Comparison of ENCODE assay signal across 21 cellular contexts in genomic region chr12:129110575-129110974, GRCh38.
DNase-seq lines count a peak whose midpoint lies in the region; ATAC-seq, FAIRE-seq and TF ChIP-seq lines count a peak whose summit lies in the region.
"Had no signal": no experiment of that assay in that cellular context is flagged by ENCODE, and none has a peak within 500 bp of the region (broad histone marks: within the 10 kb centered on the region; RNA-seq: fewer than 3 reads in every experiment).

No MANE protein-coding gene starts in this region.

- no peak overlapping the region for H3K27ac Mint-ChIP-seq in endodermal cell
- no peak overlapping the region for H3K27ac Mint-ChIP-seq in activated CD8-positive, alpha-beta memory T cell treated with anti-CD3 and anti-CD28 coated beads, Interleukin-2, amount 10 ng/mL, durations not matched to agents 7 days and 5 days
- H3K27ac Mint-ChIP-seq: B cell; CD4-positive, alpha-beta T cell; CD8-positive, alpha-beta T cell had no signal

- H3K27me3 ChIP-seq in K562 (ENCODE audit: control insufficient read depth in 2 of 2, insufficient read depth in 2 of 2, low read length in 2 of 2): peaks cover 0 to 1% of the 10 kb centered on the region in 2 experiments; a peak in 1 of 5 replicates
- H3K27me3 ChIP-seq in endodermal cell (ENCODE audit: control insufficient read depth, insufficient read depth, low read length, poor library complexity, severe bottlenecking): no peaks in the 10 kb centered on the region
- H3K27me3 ChIP-seq in aorta (ENCODE audit: control insufficient read depth in 1 of 2, insufficient read depth in 2 of 2, low read length in 1 of 2): no peaks in the 10 kb centered on the region
- H3K27me3 ChIP-seq in dorsolateral prefrontal cortex: peaks cover 0 to 8% (median 0%) of the 10 kb centered on the region in 45 donors
- H3K27me3 ChIP-seq: BLaER1 treated with 17β-estradiol and CSF1 and Interleukin-3, amounts not matched to agents 10 nM and 100 nM had no signal

- H3K4me2 ChIP-seq in K562 (ENCODE audit: insufficient read depth, low read length): peak overlapping the region; percentile 78
- H3K4me2 ChIP-seq: A549; BLaER1 treated with 17β-estradiol and CSF1 and Interleukin-3, amounts not matched to agents 10 nM and 100 nM had no signal

- no TSS peak for BruUV-seq in K562 (replicated peaks; lab: Mats Ljungman, UMichigan)

- intact Hi-C loops in K562 (cut with micrococcal nuclease): no loop called here
- intact Hi-C loops in aorta (cut with DNase I): no loop called here
- intact Hi-C loops in dorsolateral prefrontal cortex (cut with DNase I): no loop called here

- H3K9ac ChIP-seq in K562 (ENCODE audit: insufficient read depth in 1 of 2, low read depth in 2 of 2, low read length in 2 of 2) (peak overlapping the region; percentile 87 to 92; a peak in 3 of 4 replicates), endodermal cell (ENCODE audit: extremely low read depth, low read length, poor library complexity, severe bottlenecking) (no peak overlapping the region)
- H3K9ac ChIP-seq: BLaER1 treated with 17β-estradiol and CSF1 and Interleukin-3, amounts not matched to agents 10 nM and 100 nM had no signal

- H4K20me1 ChIP-seq in K562 (replicated peaks; ENCODE audit: control insufficient read depth, insufficient read depth, low read length): no peaks in the 10 kb centered on the region; the same call in 1 of the 2 replicates
- H4K20me1 ChIP-seq: BLaER1 treated with 17β-estradiol and CSF1 and Interleukin-3, amounts not matched to agents 10 nM and 100 nM had no signal

- TF ChIP-seq CTCF in K562 (IDR thresholded peaks at IDR 0.05 in 2 of 3, conservative IDR thresholded peaks at IDR 0.05 in 1 of 3; ENCODE audit: insufficient read depth in 2 of 3, low read depth in 1 of 3, low read length in 3 of 3) (no peak), endodermal cell (conservative IDR thresholded peaks at IDR 0.05) (no peak), dorsolateral prefrontal cortex (IDR thresholded peaks at IDR 0.05 in 54 of 56, conservative IDR thresholded peaks at IDR 0.05 in 2 of 56; ENCODE audit: low read depth in 1 of 56, partially characterized antibody in 56 of 56) (no peak)

- POLR2A ChIA-PET in K562 (lab: Yijun Ruan, JAX): interaction anchor here (1.2 kb wide), 1 partner anchor 9 kb away, joined by 3 read pairs; no protein-coding TSS in a partner anchor

- no peak for FAIRE-seq in K562 (lab: Jason Lieb, UNC)
- FAIRE-seq: A549, D721Med, G401.6, GM12891, GM19239 had no signal

- in situ Hi-C loops in K562 (cut with MboI): no loop called here

- no peak for TF ChIP-seq RAD21 in K562 (CRISPR knock-in tag; conservative IDR thresholded peaks at IDR 0.05 in 1 of 2, IDR thresholded peaks at IDR 0.05 in 1 of 2)

- CTCF ChIA-PET in K562 (lab: Yijun Ruan, JAX; ENCODE audit: low intra/inter-chr PET ratio): no interaction called here
- CTCF ChIA-PET in activated CD8-positive, alpha-beta memory T cell treated with anti-CD3 and anti-CD28 coated beads, Interleukin-2, amount 10 ng/mL, durations not matched to agents 7 days and 5 days (lab: Charles Lee): no interaction called here

- peaks cover 18% of the 10 kb centered on the region for H3K79me2 ChIP-seq in K562 (ENCODE audit: control insufficient read depth, insufficient read depth, low read length)

- H3K4me1 ChIP-seq in K562 (replicated peaks in 1 of 2; ENCODE audit: control insufficient read depth in 2 of 2, insufficient read depth in 2 of 2, low read length in 2 of 2) (peaks cover 0 to 7% of the 10 kb centered on the region in 2 experiments; a peak in 2 of 5 replicates), endodermal cell (ENCODE audit: control insufficient read depth, insufficient read depth, low read length) (no peaks in the 10 kb centered on the region), aorta (ENCODE audit: control insufficient read depth in 1 of 2, insufficient read depth in 2 of 2, low read length in 2 of 2) (no peaks in the 10 kb centered on the region)
- H3K4me1 ChIP-seq: A549; BLaER1 treated with 17β-estradiol and CSF1 and Interleukin-3, amounts not matched to agents 10 nM and 100 nM; Caco-2 had no signal

- H3K27ac ChIP-seq in K562 (ENCODE audit: extremely low read depth, low read depth, low read length): no peak overlapping the region
- no peak overlapping the region for H3K27ac ChIP-seq in endodermal cell (ENCODE audit: low read depth, low read length)
- no peak overlapping the region for H3K27ac ChIP-seq in aorta (ENCODE audit: low read depth in 1 of 2, low read length in 2 of 2)
- H3K27ac ChIP-seq in dorsolateral prefrontal cortex: no peak overlapping the region
- H3K27ac ChIP-seq: 22Rv1; A549; BLaER1 treated with 17β-estradiol and CSF1 and Interleukin-3, amounts not matched to agents 10 nM and 100 nM; C4-2B had no signal

- ATAC-seq in K562 (peak; percentile 20), aorta (ENCODE audit: low FRiP score) (peak; percentile 41)
- ATAC-seq in activated CD8-positive, alpha-beta memory T cell treated with anti-CD3 and anti-CD28 coated beads, Interleukin-2, amount 10 ng/mL, durations not matched to agents 7 days and 5 days: no peak
- ATAC-seq: A549; CD8-positive, alpha-beta T cell had no signal

- H3K9me1 ChIP-seq in K562 (ENCODE audit: control insufficient read depth, insufficient read depth, low read length): no peaks in the 10 kb centered on the region

- no peak overlapping the region for H2AFZ ChIP-seq in K562 (ENCODE audit: low read depth, low read length)

- peaks cover 4% of the 10 kb centered on the region for H3K4me1 Mint-ChIP-seq in endodermal cell
- no peaks in the 10 kb centered on the region for H3K4me1 Mint-ChIP-seq in activated CD8-positive, alpha-beta memory T cell treated with anti-CD3 and anti-CD28 coated beads, Interleukin-2, amount 10 ng/mL, durations not matched to agents 7 days and 5 days
- H3K4me1 Mint-ChIP-seq: B cell had no signal

- TF ChIP-seq EP300 in K562 (IDR thresholded peaks at IDR 0.05; ENCODE audit: low read length): no peak

- peak overlapping the region; percentile 65 for H3K4me3 ChIP-seq in K562
- no peak overlapping the region for H3K4me3 ChIP-seq in endodermal cell (ENCODE audit: low read length)
- H3K4me3 ChIP-seq in aorta (ENCODE audit: low read length in 2 of 2): no peak overlapping the region
- H3K4me3 ChIP-seq in dorsolateral prefrontal cortex: no peak overlapping the region
- H3K4me3 ChIP-seq: A549; BLaER1 treated with 17β-estradiol and CSF1 and Interleukin-3, amounts not matched to agents 10 nM and 100 nM had no signal

- H3K9me3 ChIP-seq in K562 (replicated peaks; ENCODE audit: control insufficient read depth, insufficient read depth, low read depth, low read length) (no peaks in the 10 kb centered on the region), endodermal cell (ENCODE audit: control insufficient read depth, low read length) (peaks cover 7% of the 10 kb centered on the region), aorta (ENCODE audit: control insufficient read depth, low read length) (peaks cover 4% of the 10 kb centered on the region)
- H3K9me3 ChIP-seq: A549, Caco-2 had no signal

- no peak for DNase-seq in K562 (ENCODE audit: extremely low read depth in 1 of 4, low spot score in 3 of 4)
- peak; percentile 24 for DNase-seq in endodermal cell
- no peak for DNase-seq in aorta
- no peak for DNase-seq in dorsolateral prefrontal cortex
- DNase-seq in activated CD8-positive, alpha-beta memory T cell treated with anti-CD3 and anti-CD28 coated beads, Interleukin-2, amount 10 ng/mL, durations not matched to agents 7 days and 5 days: no peak
- DNase-seq: AML-193; Caco-2; Calu3; CD4-positive, alpha-beta T cell; CD8-positive, alpha-beta T cell; DMS79 treated with DMSO at 0.1 percent for 48 hours; GF-D8 had no signal

- no peak overlapping the region for H3K4me3 Mint-ChIP-seq in endodermal cell
- no peak overlapping the region for H3K4me3 Mint-ChIP-seq in activated CD8-positive, alpha-beta memory T cell treated with anti-CD3 and anti-CD28 coated beads, Interleukin-2, amount 10 ng/mL, durations not matched to agents 7 days and 5 days
- H3K4me3 Mint-ChIP-seq: B cell; CD4-positive, alpha-beta T cell; CD8-positive, alpha-beta T cell had no signal

- 34% methylated on average over 8 of the region's 8 CpGs for WGBS in K562 (ENCODE audit: insufficient coverage, low coverage, missing lambda C conversion rate)
- 78 to 94% methylated on average over 4 to 8 of the region's 8 CpGs for WGBS in endodermal cell (ENCODE audit: insufficient coverage in 1 of 2, insufficient read length in 1 of 2), 2 experiments
- WGBS in aorta, 2 donors: 82 to 88% methylated on average over 8 of the region's 8 CpGs

- H3K36me3 ChIP-seq in K562 (ENCODE audit: control insufficient read depth, insufficient read depth, low read length) (peaks cover 25% of the 10 kb centered on the region; the same call in 2 of the 3 replicates), endodermal cell (ENCODE audit: control insufficient read depth, insufficient read depth, low read length) (no peaks in the 10 kb centered on the region), aorta (ENCODE audit: control insufficient read depth in 1 of 2, insufficient read depth in 2 of 2, low read length in 1 of 2) (no peaks in the 10 kb centered on the region)
- H3K36me3 ChIP-seq: BLaER1 treated with 17β-estradiol and CSF1 and Interleukin-3, amounts not matched to agents 10 nM and 100 nM had no signal

- no peak for TF ChIP-seq POLR2A in K562 (conservative IDR thresholded peaks at IDR 0.05)

- peaks cover 9% of the 10 kb centered on the region for H3K9me3 Mint-ChIP-seq in endodermal cell
- peaks cover 9% of the 10 kb centered on the region for H3K9me3 Mint-ChIP-seq in activated CD8-positive, alpha-beta memory T cell treated with anti-CD3 and anti-CD28 coated beads, Interleukin-2, amount 10 ng/mL, durations not matched to agents 7 days and 5 days (ENCODE audit: low read depth)

- peaks cover 9% of the 10 kb centered on the region for H3K36me3 Mint-ChIP-seq in endodermal cell (ENCODE audit: low read depth)
- no peaks in the 10 kb centered on the region for H3K36me3 Mint-ChIP-seq in activated CD8-positive, alpha-beta memory T cell treated with anti-CD3 and anti-CD28 coated beads, Interleukin-2, amount 10 ng/mL, durations not matched to agents 7 days and 5 days
- H3K36me3 Mint-ChIP-seq: CD8-positive, alpha-beta T cell had no signal

- no peaks in the 10 kb centered on the region for H3K27me3 Mint-ChIP-seq in endodermal cell (ENCODE audit: insufficient read depth)
- H3K27me3 Mint-ChIP-seq in activated CD8-positive, alpha-beta memory T cell treated with anti-CD3 and anti-CD28 coated beads, Interleukin-2, amount 10 ng/mL, durations not matched to agents 7 days and 5 days: no peaks in the 10 kb centered on the region

TF ChIP-seq in K562, 482 proteins besides CTCF, POLR2A, EP300 and RAD21 (continues in another document):
- 0 out of 2 replicates have a peak, but pooled peaks have one; percentile 30 for TF ChIP-seq POLR2G (IDR thresholded peaks at IDR 0.05; ENCODE audit: low read depth, low read length)
- TF ChIP-seq, protein P1, sequence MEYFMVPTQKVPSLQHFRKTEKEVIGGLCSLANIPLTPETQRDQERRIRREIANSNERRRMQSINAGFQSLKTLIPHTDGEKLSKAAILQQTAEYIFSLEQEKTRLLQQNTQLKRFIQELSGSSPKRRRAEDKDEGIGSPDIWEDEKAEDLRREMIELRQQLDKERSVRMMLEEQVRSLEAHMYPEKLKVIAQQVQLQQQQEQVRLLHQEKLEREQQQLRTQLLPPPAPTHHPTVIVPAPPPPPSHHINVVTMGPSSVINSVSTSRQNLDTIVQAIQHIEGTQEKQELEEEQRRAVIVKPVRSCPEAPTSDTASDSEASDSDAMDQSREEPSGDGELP (CRISPR knock-in tag; IDR thresholded peaks at IDR 0.05; ENCODE audit: borderline replicate concordance): no peak
